In the genomic region with DNA sequence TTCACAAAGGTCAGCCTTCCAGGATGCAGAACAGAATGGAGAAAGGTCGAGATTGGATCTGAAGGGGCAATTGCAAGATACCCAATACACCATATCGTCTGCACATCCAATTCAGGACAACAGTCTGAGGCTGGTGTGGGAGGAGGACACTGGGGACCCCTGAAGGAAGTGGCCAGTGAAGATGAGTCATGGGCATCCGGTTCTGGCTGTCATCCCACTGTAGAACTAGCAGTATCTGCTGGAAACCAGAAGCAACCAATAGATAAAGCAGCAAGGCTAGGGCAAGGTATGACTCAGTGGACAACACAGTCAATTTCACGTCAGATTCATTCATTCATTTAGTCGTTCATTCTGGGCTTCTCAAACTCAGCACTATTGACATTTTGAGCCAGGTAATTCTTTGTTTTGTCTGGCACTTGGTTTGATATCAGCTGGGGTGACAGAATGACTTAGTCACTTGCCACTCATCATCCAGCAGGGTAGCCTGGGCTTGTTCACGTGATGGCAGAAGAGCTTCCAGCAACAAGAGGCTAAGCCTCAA, we compare ENCODE assay signal across 1 cellular context.
A peak's percentile ranks its signal among the peaks of the same experiment; 100 is the strongest.
TF ChIP-seq lines count a peak whose summit lies in the region.

No MANE protein-coding gene starts in this region.

TF ChIP-seq in K562, 482 proteins besides CTCF, POLR2A, EP300 and RAD21 (continued from another document and continues in another):
- TF ChIP-seq ZNF23 (CRISPR knock-in tag; IDR thresholded peaks at IDR 0.05) (no peak), HSF4 (CRISPR knock-in tag; IDR thresholded peaks at IDR 0.05; ENCODE audit: borderline replicate concordance) (no peak), ZNF57 (CRISPR knock-in tag; IDR thresholded peaks at IDR 0.05) (no peak), POLR3G (IDR thresholded peaks at IDR 0.05; ENCODE audit: extremely low read depth, insufficient read length, insufficient replicate concordance) (no peak), ZNF175 (CRISPR knock-in tag; IDR thresholded peaks at IDR 0.05; ENCODE audit: low read depth) (0 out of 2 replicates have a peak, but pooled peaks have one; percentile 51), SUPT5H (IDR thresholded peaks at IDR 0.05) (no peak), ZNF347 (CRISPR knock-in tag; IDR thresholded peaks at IDR 0.05; ENCODE audit: low read depth) (no peak), TFAM (CRISPR knock-in tag; conservative IDR thresholded peaks at IDR 0.05) (no peak), NFXL1 (CRISPR knock-in tag; IDR thresholded peaks at IDR 0.05) (no peak), PHB (CRISPR knock-in tag; IDR thresholded peaks at IDR 0.05) (no peak), POLR2B (IDR thresholded peaks at IDR 0.05; ENCODE audit: low read depth, partially characterized antibody) (no peak), BCL6 (CRISPR knock-in tag; IDR thresholded peaks at IDR 0.05) (no peak), CBFB (CRISPR knock-in tag; IDR thresholded peaks at IDR 0.05) (no peak), RBM17 (IDR thresholded peaks at IDR 0.05; ENCODE audit: borderline replicate concordance, low read depth, low read length) (no peak), YBX1 (IDR thresholded peaks at IDR 0.05) (no peak), LARP7 (IDR thresholded peaks at IDR 0.05) (no peak), ZNF436 (CRISPR knock-in tag; IDR thresholded peaks at IDR 0.05) (no peak), ZC3H4 (CRISPR knock-in tag; IDR thresholded peaks at IDR 0.05; ENCODE audit: borderline replicate concordance) (no peak), HDAC6 (IDR thresholded peaks at IDR 0.05; ENCODE audit: low read depth, low read length) (no peak), ZNF263 (CRISPR knock-in tag; IDR thresholded peaks at IDR 0.05; ENCODE audit: borderline replicate concordance) (no peak), MCM3 (IDR thresholded peaks at IDR 0.05) (no peak), CBFA2T3 (IDR thresholded peaks at IDR 0.05) (peak; percentile 93), NUFIP1 (IDR thresholded peaks at IDR 0.05; ENCODE audit: partially characterized antibody) (no peak), TAF15 (IDR thresholded peaks at IDR 0.05; ENCODE audit: low read depth, low read length) (no peak), THAP12 (CRISPR knock-in tag; IDR thresholded peaks at IDR 0.05) (no peak), ZNF224 (CRISPR knock-in tag; IDR thresholded peaks at IDR 0.05) (no peak), KLF16 (IDR thresholded peaks at IDR 0.05) (peak; percentile 81), MCM5 (IDR thresholded peaks at IDR 0.05; ENCODE audit: low read depth) (no peak), THRAP3 (IDR thresholded peaks at IDR 0.05; ENCODE audit: borderline replicate concordance) (no peak), SREBF2 (CRISPR knock-in tag; IDR thresholded peaks at IDR 0.05) (no peak), ARID4B (CRISPR knock-in tag; IDR thresholded peaks at IDR 0.05) (no peak), ARNT (IDR thresholded peaks at IDR 0.05) (peak; percentile 66 to 71; a peak in 2 of 4 replicates), ZNF311 (CRISPR knock-in tag; IDR thresholded peaks at IDR 0.05) (no peak), THRA (IDR thresholded peaks at IDR 0.05) (no peak), SIX5 (IDR thresholded peaks at IDR 0.05; ENCODE audit: borderline replicate concordance in 1 of 2, insufficient read depth in 1 of 2, low read depth in 1 of 2, low read length in 2 of 2) (no peak), HNRNPH1 (optimal IDR thresholded peaks at IDR 0.05; ENCODE audit: low read depth, low read length) (no peak), SNRNP70 (optimal IDR thresholded peaks at IDR 0.05; ENCODE audit: low read depth, low read length) (no peak), TAF9B (IDR thresholded peaks at IDR 0.05; ENCODE audit: partially characterized antibody) (peak; percentile 50), GTF2E2 (tag; IDR thresholded peaks at IDR 0.05) (no peak), RBBP5 (IDR thresholded peaks at IDR 0.05; ENCODE audit: borderline replicate concordance, insufficient read depth, low read length, poor library complexity, severe bottlenecking) (peak; percentile 15), ZNF589 (CRISPR knock-in tag; IDR thresholded peaks at IDR 0.05; ENCODE audit: low read depth) (peak; percentile 49; the same call in 1 of the 2 replicates), HNRNPK (IDR thresholded peaks at IDR 0.05; ENCODE audit: low read depth, low read length, poor library complexity, severe bottlenecking) (no peak), TEAD1 (CRISPR knock-in tag; IDR thresholded peaks at IDR 0.05) (no peak), SLC30A9 (CRISPR knock-in tag; IDR thresholded peaks at IDR 0.05) (no peak), BCOR (IDR thresholded peaks at IDR 0.05) (peak; percentile 59; the same call in 1 of the 2 replicates), ZNF551 (CRISPR knock-in tag; IDR thresholded peaks at IDR 0.05) (no peak), MTA2 (IDR thresholded peaks at IDR 0.05; ENCODE audit: low read depth) (peak; percentile 77), MYNN (IDR thresholded peaks at IDR 0.05) (0 out of 2 replicates have a peak, but pooled peaks have one; percentile 62), MYNN (CRISPR knock-in tag; IDR thresholded peaks at IDR 0.05) (no peak), ZNF316 (IDR thresholded peaks at IDR 0.05) (peak; percentile 56)
- TF ChIP-seq, protein P1, sequence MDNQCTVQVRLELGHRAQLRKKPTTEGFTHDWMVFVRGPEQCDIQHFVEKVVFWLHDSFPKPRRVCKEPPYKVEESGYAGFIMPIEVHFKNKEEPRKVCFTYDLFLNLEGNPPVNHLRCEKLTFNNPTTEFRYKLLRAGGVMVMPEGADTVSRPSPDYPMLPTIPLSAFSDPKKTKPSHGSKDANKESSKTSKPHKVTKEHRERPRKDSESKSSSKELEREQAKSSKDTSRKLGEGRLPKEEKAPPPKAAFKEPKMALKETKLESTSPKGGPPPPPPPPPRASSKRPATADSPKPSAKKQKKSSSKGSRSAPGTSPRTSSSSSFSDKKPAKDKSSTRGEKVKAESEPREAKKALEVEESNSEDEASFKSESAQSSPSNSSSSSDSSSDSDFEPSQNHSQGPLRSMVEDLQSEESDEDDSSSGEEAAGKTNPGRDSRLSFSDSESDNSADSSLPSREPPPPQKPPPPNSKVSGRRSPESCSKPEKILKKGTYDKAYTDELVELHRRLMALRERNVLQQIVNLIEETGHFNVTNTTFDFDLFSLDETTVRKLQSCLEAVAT (IDR thresholded peaks at IDR 0.05) = no peak
- TF ChIP-seq, protein P2, sequence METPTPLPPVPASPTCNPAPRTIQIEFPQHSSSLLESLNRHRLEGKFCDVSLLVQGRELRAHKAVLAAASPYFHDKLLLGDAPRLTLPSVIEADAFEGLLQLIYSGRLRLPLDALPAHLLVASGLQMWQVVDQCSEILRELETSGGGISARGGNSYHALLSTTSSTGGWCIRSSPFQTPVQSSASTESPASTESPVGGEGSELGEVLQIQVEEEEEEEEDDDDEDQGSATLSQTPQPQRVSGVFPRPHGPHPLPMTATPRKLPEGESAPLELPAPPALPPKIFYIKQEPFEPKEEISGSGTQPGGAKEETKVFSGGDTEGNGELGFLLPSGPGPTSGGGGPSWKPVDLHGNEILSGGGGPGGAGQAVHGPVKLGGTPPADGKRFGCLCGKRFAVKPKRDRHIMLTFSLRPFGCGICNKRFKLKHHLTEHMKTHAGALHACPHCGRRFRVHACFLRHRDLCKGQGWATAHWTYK (CRISPR knock-in tag; IDR thresholded peaks at IDR 0.05) = no peak
- TF ChIP-seq, protein P3, sequence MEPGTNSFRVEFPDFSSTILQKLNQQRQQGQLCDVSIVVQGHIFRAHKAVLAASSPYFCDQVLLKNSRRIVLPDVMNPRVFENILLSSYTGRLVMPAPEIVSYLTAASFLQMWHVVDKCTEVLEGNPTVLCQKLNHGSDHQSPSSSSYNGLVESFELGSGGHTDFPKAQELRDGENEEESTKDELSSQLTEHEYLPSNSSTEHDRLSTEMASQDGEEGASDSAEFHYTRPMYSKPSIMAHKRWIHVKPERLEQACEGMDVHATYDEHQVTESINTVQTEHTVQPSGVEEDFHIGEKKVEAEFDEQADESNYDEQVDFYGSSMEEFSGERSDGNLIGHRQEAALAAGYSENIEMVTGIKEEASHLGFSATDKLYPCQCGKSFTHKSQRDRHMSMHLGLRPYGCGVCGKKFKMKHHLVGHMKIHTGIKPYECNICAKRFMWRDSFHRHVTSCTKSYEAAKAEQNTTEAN (CRISPR knock-in tag; IDR thresholded peaks at IDR 0.05) = no peak
- TF ChIP-seq, protein P4, sequence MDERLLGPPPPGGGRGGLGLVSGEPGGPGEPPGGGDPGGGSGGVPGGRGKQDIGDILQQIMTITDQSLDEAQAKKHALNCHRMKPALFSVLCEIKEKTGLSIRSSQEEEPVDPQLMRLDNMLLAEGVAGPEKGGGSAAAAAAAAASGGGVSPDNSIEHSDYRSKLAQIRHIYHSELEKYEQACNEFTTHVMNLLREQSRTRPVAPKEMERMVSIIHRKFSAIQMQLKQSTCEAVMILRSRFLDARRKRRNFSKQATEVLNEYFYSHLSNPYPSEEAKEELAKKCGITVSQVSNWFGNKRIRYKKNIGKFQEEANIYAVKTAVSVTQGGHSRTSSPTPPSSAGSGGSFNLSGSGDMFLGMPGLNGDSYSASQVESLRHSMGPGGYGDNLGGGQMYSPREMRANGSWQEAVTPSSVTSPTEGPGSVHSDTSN (CRISPR knock-in tag; IDR thresholded peaks at IDR 0.05; ENCODE audit: low read depth) = no peak
- TF ChIP-seq, protein P4 (tag; conservative IDR thresholded peaks at IDR 0.05; ENCODE audit: low read depth) = peak; percentile 38; the same call in 1 of the 2 replicates
- TF ChIP-seq, protein P5, sequence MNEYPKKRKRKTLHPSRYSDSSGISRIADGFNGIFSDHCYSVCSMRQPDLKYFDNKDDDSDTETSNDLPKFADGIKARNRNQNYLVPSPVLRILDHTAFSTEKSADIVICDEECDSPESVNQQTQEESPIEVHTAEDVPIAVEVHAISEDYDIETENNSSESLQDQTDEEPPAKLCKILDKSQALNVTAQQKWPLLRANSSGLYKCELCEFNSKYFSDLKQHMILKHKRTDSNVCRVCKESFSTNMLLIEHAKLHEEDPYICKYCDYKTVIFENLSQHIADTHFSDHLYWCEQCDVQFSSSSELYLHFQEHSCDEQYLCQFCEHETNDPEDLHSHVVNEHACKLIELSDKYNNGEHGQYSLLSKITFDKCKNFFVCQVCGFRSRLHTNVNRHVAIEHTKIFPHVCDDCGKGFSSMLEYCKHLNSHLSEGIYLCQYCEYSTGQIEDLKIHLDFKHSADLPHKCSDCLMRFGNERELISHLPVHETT (CRISPR knock-in tag; conservative IDR thresholded peaks at IDR 0.05 in 1 of 2, IDR thresholded peaks at IDR 0.05 in 1 of 2) = no peak
